Comparison of ENCODE assay signal across 1 cellular context in genomic region chr1:55279627-55280026, GRCh38.
TF ChIP-seq lines count a peak whose summit lies in the region.

No MANE protein-coding gene starts in this region.

TF ChIP-seq in HepG2, 621 proteins besides CTCF, POLR2A, EP300 and RAD21 (continued from another document):
- TF ChIP-seq ZNF639 (CRISPR knock-in tag; conservative IDR thresholded peaks at IDR 0.05) (no peak), MAFK (conservative IDR thresholded peaks at IDR 0.05 in 1 of 2, IDR thresholded peaks at IDR 0.05 in 1 of 2; ENCODE audit: low read length in 2 of 2) (peak in 1 of 2 experiments; percentile 38; a peak in 1 of 4 replicates), AKAP8 (CRISPR knock-in tag; IDR thresholded peaks at IDR 0.05) (no peak)
